ENCODE assay signal across 35 cellular contexts in genomic region chr7:100267648-100268047, GRCh38. TPM values are rescaled to one million over a fixed set of nuclear protein-coding genes. Genes with fewer than 3 reads are reported as not detected.
"Had no signal": no experiment of that assay in that cellular context is flagged by ENCODE, and none has a peak within 500 bp of the region (broad histone marks: within the 10 kb centered on the region; RNA-seq: fewer than 3 reads in every experiment).

No MANE protein-coding gene starts in this region.

- H3K27ac ChIP-seq: esophagus muscularis mucosa, foreskin keratinocyte, gastroesophageal sphincter, heart right ventricle, WERI-Rb-1 had no signal

- H3K9me3 ChIP-seq: esophagus muscularis mucosa, gastroesophageal sphincter, heart right ventricle had no signal

- H3K27ac Mint-ChIP-seq: activated B cell treated with CpG ODN at 0.5 μM for 24 hours; activated CD8-positive, alpha-beta T cell treated with anti-CD3 and anti-CD28 coated beads for 36 hours; activated naive CD8-positive, alpha-beta T cell; activated T-helper 17 cell treated with anti-CD3 and anti-CD28 coated beads, Interleukin-2, amount 50 U/mL, for 72 hours; T-helper 17 cell; T-helper 2 cell treated with Interferon-gamma antibody and Interleukin-4, amounts not matched to agents 5 μg/mL and 100 μg/mL, for 36 hours had no signal

- H3K27me3 ChIP-seq: esophagus muscularis mucosa, foreskin keratinocyte, gastroesophageal sphincter, heart right ventricle had no signal

- H3K36me3 ChIP-seq: heart right ventricle, WERI-Rb-1 had no signal

- DNase-seq: activated B cell treated with CpG ODN at 0.5 μM for 24 hours; activated CD4-positive, alpha-beta T cell treated with anti-CD3 and anti-CD28 coated beads for 48 hours; activated CD4-positive, alpha-beta T cell treated with anti-CD3 and anti-CD28 coated beads, Interleukin-2, amount 50 U/mL, for 1 hour; activated CD4-positive, alpha-beta T cell treated with anti-CD3 and anti-CD28 coated beads, Interleukin-2, amount 50 U/mL, for 48 hours; activated CD8-positive, alpha-beta memory T cell treated with anti-CD3 and anti-CD28 coated beads for 24 hours; activated CD8-positive, alpha-beta memory T cell treated with anti-CD3 and anti-CD28 coated beads, Interleukin-2, amount 50 U/mL, for 4 hours; activated CD8-positive, alpha-beta T cell treated with anti-CD3 and anti-CD28 coated beads for 36 hours; activated effector memory CD4-positive, alpha-beta T cell treated with Interleukin-2 at 50 U/mL for 16 hours; activated gamma-delta T cell treated with Interleukin-2 at 50 U/mL for 16 hours; activated naive CD4-positive, alpha-beta T cell treated with anti-CD3 and anti-CD28 coated beads, Interleukin-2, amount 50 U/mL, for 16 hours; activated naive CD4-positive, alpha-beta T cell treated with Interleukin-2 at 50 U/mL for 16 hours; activated T-cell treated with anti-CD3 and anti-CD28 coated beads, Interleukin-2, amount 50 U/mL, for 1 hour; amniotic stem cell; anterior cingulate cortex; cortex of kidney; dermis blood vessel endothelial cell; effector CD4-positive, alpha-beta T cell; effector memory CD8-positive, alpha-beta T cell; erythroblast; foreskin keratinocyte; heart right ventricle; T-helper 1 cell; T-helper 17 cell; T1000; WERI-Rb-1 had no signal

- H3K4me1 ChIP-seq: foreskin keratinocyte had no signal

- H3K4me3 ChIP-seq: esophagus muscularis mucosa, gastroesophageal sphincter, heart right ventricle had no signal

- ATAC-seq: activated CD4-positive, CD25-positive, alpha-beta regulatory T cell treated with anti-CD3 and anti-CD28 coated beads, Interleukin-2, amount 50 U/mL, for 24 hours; activated CD8-positive, alpha-beta T cell treated with anti-CD3 and anti-CD28 coated beads for 36 hours; activated T-helper 17 cell treated with anti-CD3 and anti-CD28 coated beads, Interleukin-2, amount 50 U/mL, for 72 hours; effector memory CD8-positive, alpha-beta T cell; foreskin keratinocyte; gastroesophageal sphincter; heart right ventricle; T-helper 17 cell had no signal

- FAIRE-seq: astrocyte, colon had no signal

- H3K9me3 Mint-ChIP-seq: activated B cell treated with CpG ODN at 0.5 μM for 24 hours; activated CD8-positive, alpha-beta T cell treated with anti-CD3 and anti-CD28 coated beads for 36 hours; activated T-helper 17 cell treated with anti-CD3 and anti-CD28 coated beads, Interleukin-2, amount 50 U/mL, for 72 hours; effector memory CD8-positive, alpha-beta T cell; T-helper 2 cell treated with Interferon-gamma antibody and Interleukin-4, amounts not matched to agents 5 μg/mL and 100 μg/mL, for 36 hours had no signal

- H3K27me3 Mint-ChIP-seq: activated B cell treated with CpG ODN at 0.5 μM for 24 hours; activated CD8-positive, alpha-beta T cell treated with anti-CD3 and anti-CD28 coated beads for 36 hours; activated naive CD8-positive, alpha-beta T cell; activated T-helper 17 cell treated with anti-CD3 and anti-CD28 coated beads, Interleukin-2, amount 50 U/mL, for 72 hours; effector memory CD8-positive, alpha-beta T cell; T-helper 17 cell had no signal

- H3K4me3 Mint-ChIP-seq: activated B cell treated with CpG ODN at 0.5 μM for 24 hours; activated CD8-positive, alpha-beta T cell treated with anti-CD3 and anti-CD28 coated beads for 36 hours; activated naive CD8-positive, alpha-beta T cell; activated T-helper 17 cell treated with anti-CD3 and anti-CD28 coated beads, Interleukin-2, amount 50 U/mL, for 72 hours; effector memory CD8-positive, alpha-beta T cell; T-helper 17 cell; T-helper 2 cell treated with Interferon-gamma antibody and Interleukin-4, amounts not matched to agents 5 μg/mL and 100 μg/mL, for 36 hours had no signal

RNA-seq across cellular contexts. Expression of gene SPDYE3, which starts 39.9 kb away (rescaled TPM):
- total RNA-seq: activated B cell treated with CpG ODN at 0.5 μM for 24 hours; activated CD8-positive, alpha-beta T cell treated with anti-CD3 and anti-CD28 coated beads for 36 hours; activated T-helper 17 cell treated with anti-CD3 and anti-CD28 coated beads, Interleukin-2, amount 50 U/mL, for 72 hours; astrocyte; chondrocyte; dermis blood vessel endothelial cell; esophagus muscularis mucosa; foreskin keratinocyte; gastroesophageal sphincter; glomerular endothelial cell; heart right ventricle; T-helper 17 cell had no signal
- polyA plus RNA-seq: foreskin keratinocyte had no signal

RNA-seq across cellular contexts. Expression of gene PVRIG, which starts 47.9 kb away (rescaled TPM):
- total RNA-seq: astrocyte, chondrocyte, dermis blood vessel endothelial cell, foreskin keratinocyte had no signal
- polyA plus RNA-seq: foreskin keratinocyte had no signal
